ENCODE assay signal across 24 cellular contexts in the genomic region with DNA sequence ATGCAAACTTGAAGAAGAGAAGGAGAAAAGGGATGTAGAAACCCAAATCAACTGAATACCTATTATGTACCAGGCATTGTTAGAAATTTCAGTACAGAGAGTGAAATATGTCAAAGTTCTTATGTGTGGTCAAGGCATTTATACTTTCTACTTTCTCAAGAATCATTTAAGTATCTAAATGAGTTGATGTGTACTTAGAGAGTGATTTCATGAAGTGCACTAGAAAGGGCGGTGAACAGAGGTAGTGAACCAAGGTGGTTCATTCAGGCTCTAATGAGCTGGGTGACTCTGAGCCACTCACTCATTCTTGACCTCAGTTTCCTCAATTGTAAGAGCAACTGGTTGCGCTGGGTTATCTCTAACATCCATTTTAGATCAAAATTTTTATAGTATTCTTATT. TPM values are rescaled to one million over a fixed set of nuclear protein-coding genes. Genes with fewer than 3 reads are reported as not detected.
DNase-seq lines count a peak whose midpoint lies in the region; ATAC-seq, FAIRE-seq and TF ChIP-seq lines count a peak whose summit lies in the region.
"Had no signal": no experiment of that assay in that cellular context is flagged by ENCODE, and none has a peak within 500 bp of the region (broad histone marks: within the 10 kb centered on the region; RNA-seq: fewer than 3 reads in every experiment).

No MANE protein-coding gene starts in this region.

- H2AFZ ChIP-seq in SK-N-SH (ENCODE audit: low read depth) = no peak overlapping the region

- intact Hi-C loops in gastrocnemius medialis (cut with DNase I; ENCODE audit: low total_unique reads) = no loop called here

- in situ Hi-C loops in gastrocnemius medialis (cut with MboI; ENCODE audit: low sequenced_read_pairs in 4 of 4) = no loop called here

- peak; percentile 33 for FAIRE-seq in GM18507 (lab: Jason Lieb, UNC)
- FAIRE-seq: H54 had no signal

- H3K4me2 ChIP-seq in SK-N-SH = no peak overlapping the region

- 92% methylated on average over 2 of the region's 2 CpGs for WGBS in SK-N-SH (ENCODE audit: low lambda C conversion rate)

- H3K79me2 ChIP-seq in SK-N-SH (ENCODE audit: insufficient read depth) = peaks cover 5% of the 10 kb centered on the region; the same call in 1 of the 2 replicates

- no peak overlapping the region for H3K27ac Mint-ChIP-seq in activated T-helper 17 cell treated with anti-CD3 and anti-CD28 coated beads, Interleukin-2, amount 50 U/mL, for 72 hours

- H3K36me3 ChIP-seq in gastrocnemius medialis (no peaks in the 10 kb centered on the region), SK-N-SH (replicated peaks in 1 of 2; ENCODE audit: control insufficient read depth in 1 of 2, insufficient read depth in 2 of 2, low read length in 1 of 2) (no peaks in the 10 kb centered on the region)
- H3K36me3 ChIP-seq: neutrophil, upper lobe of left lung had no signal

- H3K9ac ChIP-seq in SK-N-SH = no peak overlapping the region

- no peaks in the 10 kb centered on the region for H3K9me3 Mint-ChIP-seq in activated T-helper 17 cell treated with anti-CD3 and anti-CD28 coated beads, Interleukin-2, amount 50 U/mL, for 72 hours

- CTCF ChIA-PET in SK-N-SH (lab: Yijun Ruan, JAX) = no interaction called here

- H3K4me3 ChIP-seq in gastrocnemius medialis (no peak overlapping the region), SK-N-SH (ENCODE audit: low read depth in 2 of 2, low read length in 1 of 2) (no peak overlapping the region)
- H3K4me3 ChIP-seq: mucosa of descending colon, upper lobe of left lung had no signal

- no peaks in the 10 kb centered on the region for H3K27me3 Mint-ChIP-seq in activated T-helper 17 cell treated with anti-CD3 and anti-CD28 coated beads, Interleukin-2, amount 50 U/mL, for 72 hours

- peaks cover 14 to 35% of the 10 kb centered on the region in 2 donors for H3K4me1 ChIP-seq in gastrocnemius medialis
- peaks cover 0 to 21% of the 10 kb centered on the region in 2 experiments; a peak in 2 of 4 replicates for H3K4me1 ChIP-seq in SK-N-SH (ENCODE audit: control insufficient read depth in 1 of 2, insufficient read depth in 2 of 2, low read depth in 1 of 2, low read length in 1 of 2)
- H3K4me1 ChIP-seq: Caco-2 had no signal

- no peaks in the 10 kb centered on the region for H4K20me1 ChIP-seq in SK-N-SH (ENCODE audit: insufficient read depth)

- peak overlapping the region; percentile 65 to 87 (median 74) for H3K27ac ChIP-seq in gastrocnemius medialis
- no peak overlapping the region for H3K27ac ChIP-seq in SK-N-SH (ENCODE audit: low read depth in 2 of 2, low read length in 1 of 2)
- H3K27ac ChIP-seq: neutrophil, upper lobe of left lung had no signal

- no peak for DNase-seq in GM18507 (ENCODE audit: extremely low spot score, insufficient read length, low read depth)
- no peak for DNase-seq in gastrocnemius medialis
- DNase-seq in SK-N-SH = no peak
- no peak for DNase-seq in NCI-H1417 treated with DMSO at 0.1 percent for 48 hours (lab: John Stamatoyannopoulos, UW)
- no peak for DNase-seq in superior temporal gyrus (ENCODE audit: extremely low spot score)
- DNase-seq: activated gamma-delta T cell treated with Interleukin-2 at 50 U/mL for 16 hours; aorta; Caco-2; cerebellar nuclear complex; effector CD4-positive, alpha-beta T cell; left ventricle myocardium superior; mucosa of descending colon; NCI-H1417; NCI-H2171 treated with DMSO at 0.1 percent for 48 hours; SIG-M5; stimulated activated naive CD4-positive, alpha-beta T cell; T-helper 9 cell; upper lobe of left lung had no signal

- ATAC-seq in GM21515 (IDR thresholded peaks at IDR 0.05; ENCODE audit: unreplicated experiment) (peak; percentile 55), gastrocnemius medialis (no peak), GM19397 (IDR thresholded peaks at IDR 0.05; ENCODE audit: unreplicated experiment) (no peak)
- ATAC-seq in activated T-helper 17 cell treated with anti-CD3 and anti-CD28 coated beads, Interleukin-2, amount 50 U/mL, for 72 hours (replicated peaks) = peak; percentile 70
- ATAC-seq: esophagus mucosa, left ventricle myocardium superior, mucosa of descending colon had no signal

- no peaks in the 10 kb centered on the region for H3K9me2 ChIP-seq in SK-N-SH

- H3K36me3 Mint-ChIP-seq in activated T-helper 17 cell treated with anti-CD3 and anti-CD28 coated beads, Interleukin-2, amount 50 U/mL, for 72 hours (ENCODE audit: low read depth) = no peaks in the 10 kb centered on the region

- H3K9me3 ChIP-seq in gastrocnemius medialis = no peaks in the 10 kb centered on the region
- H3K9me3 ChIP-seq in SK-N-SH = no peaks in the 10 kb centered on the region
- H3K9me3 ChIP-seq: Caco-2, mucosa of descending colon, neutrophil, upper lobe of left lung had no signal

- TF ChIP-seq POLR2A in gastrocnemius medialis (IDR thresholded peaks at IDR 0.05) = no peak

- no peak for TF ChIP-seq EP300 in SK-N-SH (IDR thresholded peaks at IDR 0.05; ENCODE audit: borderline replicate concordance in 1 of 2, low read depth in 1 of 2, low read length in 1 of 2)

- no peak for TF ChIP-seq RAD21 in SK-N-SH (IDR thresholded peaks at IDR 0.05; ENCODE audit: low read length)

- H3K27me3 ChIP-seq in gastrocnemius medialis (no peaks in the 10 kb centered on the region), SK-N-SH (ENCODE audit: insufficient read depth) (no peaks in the 10 kb centered on the region)
- H3K27me3 ChIP-seq: neutrophil, upper lobe of left lung had no signal

- peaks cover 7% of the 10 kb centered on the region for H3F3A ChIP-seq in SK-N-SH (replicated peaks; ENCODE audit: insufficient read depth)

- no peak overlapping the region for H3K4me3 Mint-ChIP-seq in activated T-helper 17 cell treated with anti-CD3 and anti-CD28 coated beads, Interleukin-2, amount 50 U/mL, for 72 hours

- TF ChIP-seq CTCF in gastrocnemius medialis (IDR thresholded peaks at IDR 0.05 in 4 of 5, conservative IDR thresholded peaks at IDR 0.05 in 1 of 5) (no peak), SK-N-SH (IDR thresholded peaks at IDR 0.05) (no peak)

- no peaks in the 10 kb centered on the region for H3K4me1 Mint-ChIP-seq in activated T-helper 17 cell treated with anti-CD3 and anti-CD28 coated beads, Interleukin-2, amount 50 U/mL, for 72 hours

- POLR2A ChIA-PET in SK-N-SH (lab: Yijun Ruan, JAX) = no interaction called here

TF ChIP-seq in SK-N-SH, 30 proteins besides CTCF, POLR2A, EP300 and RAD21 (continues in another document):
- TF ChIP-seq FOXM1 (IDR thresholded peaks at IDR 0.05; ENCODE audit: low read depth) = no peak
- TF ChIP-seq GABPA (IDR thresholded peaks at IDR 0.05; ENCODE audit: low read depth) = no peak
- no peak for TF ChIP-seq SMC3 (IDR thresholded peaks at IDR 0.05; ENCODE audit: low read depth, low read length)
- TF ChIP-seq, protein P1, sequence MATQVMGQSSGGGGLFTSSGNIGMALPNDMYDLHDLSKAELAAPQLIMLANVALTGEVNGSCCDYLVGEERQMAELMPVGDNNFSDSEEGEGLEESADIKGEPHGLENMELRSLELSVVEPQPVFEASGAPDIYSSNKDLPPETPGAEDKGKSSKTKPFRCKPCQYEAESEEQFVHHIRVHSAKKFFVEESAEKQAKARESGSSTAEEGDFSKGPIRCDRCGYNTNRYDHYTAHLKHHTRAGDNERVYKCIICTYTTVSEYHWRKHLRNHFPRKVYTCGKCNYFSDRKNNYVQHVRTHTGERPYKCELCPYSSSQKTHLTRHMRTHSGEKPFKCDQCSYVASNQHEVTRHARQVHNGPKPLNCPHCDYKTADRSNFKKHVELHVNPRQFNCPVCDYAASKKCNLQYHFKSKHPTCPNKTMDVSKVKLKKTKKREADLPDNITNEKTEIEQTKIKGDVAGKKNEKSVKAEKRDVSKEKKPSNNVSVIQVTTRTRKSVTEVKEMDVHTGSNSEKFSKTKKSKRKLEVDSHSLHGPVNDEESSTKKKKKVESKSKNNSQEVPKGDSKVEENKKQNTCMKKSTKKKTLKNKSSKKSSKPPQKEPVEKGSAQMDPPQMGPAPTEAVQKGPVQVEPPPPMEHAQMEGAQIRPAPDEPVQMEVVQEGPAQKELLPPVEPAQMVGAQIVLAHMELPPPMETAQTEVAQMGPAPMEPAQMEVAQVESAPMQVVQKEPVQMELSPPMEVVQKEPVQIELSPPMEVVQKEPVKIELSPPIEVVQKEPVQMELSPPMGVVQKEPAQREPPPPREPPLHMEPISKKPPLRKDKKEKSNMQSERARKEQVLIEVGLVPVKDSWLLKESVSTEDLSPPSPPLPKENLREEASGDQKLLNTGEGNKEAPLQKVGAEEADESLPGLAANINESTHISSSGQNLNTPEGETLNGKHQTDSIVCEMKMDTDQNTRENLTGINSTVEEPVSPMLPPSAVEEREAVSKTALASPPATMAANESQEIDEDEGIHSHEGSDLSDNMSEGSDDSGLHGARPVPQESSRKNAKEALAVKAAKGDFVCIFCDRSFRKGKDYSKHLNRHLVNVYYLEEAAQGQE (IDR thresholded peaks at IDR 0.05; ENCODE audit: low read depth, low read length) = no peak
- TF ChIP-seq NRF1 (IDR thresholded peaks at IDR 0.05; ENCODE audit: low read depth, low read length) = no peak
- TF ChIP-seq, protein P2, sequence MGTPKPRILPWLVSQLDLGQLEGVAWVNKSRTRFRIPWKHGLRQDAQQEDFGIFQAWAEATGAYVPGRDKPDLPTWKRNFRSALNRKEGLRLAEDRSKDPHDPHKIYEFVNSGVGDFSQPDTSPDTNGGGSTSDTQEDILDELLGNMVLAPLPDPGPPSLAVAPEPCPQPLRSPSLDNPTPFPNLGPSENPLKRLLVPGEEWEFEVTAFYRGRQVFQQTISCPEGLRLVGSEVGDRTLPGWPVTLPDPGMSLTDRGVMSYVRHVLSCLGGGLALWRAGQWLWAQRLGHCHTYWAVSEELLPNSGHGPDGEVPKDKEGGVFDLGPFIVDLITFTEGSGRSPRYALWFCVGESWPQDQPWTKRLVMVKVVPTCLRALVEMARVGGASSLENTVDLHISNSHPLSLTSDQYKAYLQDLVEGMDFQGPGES (IDR thresholded peaks at IDR 0.05; ENCODE audit: low read depth, low read length) = no peak
- TF ChIP-seq, protein P3, sequence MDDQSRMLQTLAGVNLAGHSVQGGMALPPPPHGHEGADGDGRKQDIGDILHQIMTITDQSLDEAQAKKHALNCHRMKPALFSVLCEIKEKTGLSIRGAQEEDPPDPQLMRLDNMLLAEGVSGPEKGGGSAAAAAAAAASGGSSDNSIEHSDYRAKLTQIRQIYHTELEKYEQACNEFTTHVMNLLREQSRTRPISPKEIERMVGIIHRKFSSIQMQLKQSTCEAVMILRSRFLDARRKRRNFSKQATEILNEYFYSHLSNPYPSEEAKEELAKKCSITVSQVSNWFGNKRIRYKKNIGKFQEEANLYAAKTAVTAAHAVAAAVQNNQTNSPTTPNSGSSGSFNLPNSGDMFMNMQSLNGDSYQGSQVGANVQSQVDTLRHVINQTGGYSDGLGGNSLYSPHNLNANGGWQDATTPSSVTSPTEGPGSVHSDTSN (IDR thresholded peaks at IDR 0.05) = no peak
- TF ChIP-seq RXRA (IDR thresholded peaks at IDR 0.05; ENCODE audit: borderline replicate concordance, low read depth) = no peak
- TF ChIP-seq POLR2AphosphoS5 (IDR thresholded peaks at IDR 0.05; ENCODE audit: low read depth, low read length) = no peak

RNA-seq across cellular contexts. Expression of a gene that starts 3.3 kb away (rescaled TPM):
- total RNA-seq in activated T-helper 17 cell treated with anti-CD3 and anti-CD28 coated beads, Interleukin-2, amount 50 U/mL, for 72 hours = under 1 TPM in 1 of 2 donors, not detected in 1; 0.04 TPM
- total RNA-seq in gastrocnemius medialis = 1 to 10 TPM; 2.2 to 3.6 (median 2.7) TPM
- polyA plus RNA-seq in SK-N-SH (2012; rRNA removed) = 1.9 and 2.2 TPM in 2 replicates
- 1.8 and 2.1 TPM in 2 replicates for polyA plus RNA-seq in SK-N-SH (2012; cell fraction: cytosol; rRNA removed)
- polyA plus RNA-seq in SK-N-SH (2012; cell fraction: nucleus; rRNA removed) = 2.7 and 3.0 TPM in 2 replicates
- total RNA-seq: Caco-2 had no signal

Comparison
In these comparisons a context has a peak if more than half of its experiments do, and no peak if none do; other contexts are left out.
1. ATAC-seq: peak in GM21515 (single experiment) and activated T-helper 17 cell treated with anti-CD3 and anti-CD28 coated beads, Interleukin-2, amount 50 U/mL, for 72 hours (single experiment); none in gastrocnemius medialis (0 of 2) and GM19397 (single experiment).
2. H3K27ac ChIP-seq: peak in gastrocnemius medialis (4 of 4); none in SK-N-SH (0 of 2).